8 cellular contexts compared by ENCODE assay signal in the genomic region with DNA sequence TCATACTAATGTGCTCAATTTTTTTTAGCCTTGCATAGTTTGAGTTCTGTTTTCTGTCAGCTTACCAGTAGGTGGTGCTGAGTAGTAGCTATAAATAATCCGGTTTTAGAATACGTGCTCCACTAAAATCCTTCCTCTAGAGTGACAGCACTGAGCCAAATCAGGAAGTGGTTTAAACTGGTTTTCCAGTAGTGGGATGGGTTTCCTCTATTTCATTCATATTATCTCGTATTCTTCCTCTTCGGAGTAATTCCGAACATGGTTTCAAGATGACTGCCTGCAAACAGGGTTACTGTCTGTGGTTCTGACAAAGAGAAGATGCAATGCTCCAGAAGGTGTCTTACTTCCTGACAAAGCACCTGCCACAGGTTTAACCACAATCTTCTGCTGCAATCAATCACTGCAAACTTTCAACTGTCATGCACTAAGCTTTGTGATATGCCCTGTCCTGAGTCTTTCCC.
DNase-seq lines count a peak whose midpoint lies in the region; ATAC-seq and TF ChIP-seq lines count a peak whose summit lies in the region.

No MANE protein-coding gene starts in this region.

- H3K4me3 ChIP-seq in WERI-Rb-1 (ENCODE audit: low read depth, low read length) (no peak overlapping the region), retinal pigment epithelial cell (ENCODE audit: low read length) (no peak overlapping the region), dorsolateral prefrontal cortex (no peak overlapping the region)

- TF ChIP-seq CTCF in GM10266 (IDR thresholded peaks at IDR 0.05; ENCODE audit: control insufficient read depth, insufficient read depth, low read depth, missing control alignments) = peak; percentile 61
- peak; percentile 55; the same call in 1 of the 2 replicates for TF ChIP-seq CTCF in WERI-Rb-1 (IDR thresholded peaks at IDR 0.05; ENCODE audit: low read depth, low read length)
- peak; percentile 72 for TF ChIP-seq CTCF in retinal pigment epithelial cell (conservative IDR thresholded peaks at IDR 0.05; ENCODE audit: low read depth, low read length)
- TF ChIP-seq CTCF in dorsolateral prefrontal cortex (IDR thresholded peaks at IDR 0.05 in 54 of 56, conservative IDR thresholded peaks at IDR 0.05 in 2 of 56; ENCODE audit: low read depth in 1 of 56, partially characterized antibody in 56 of 56) = peak in 15 of 56 donors; percentile 7 to 27 (median 15)

- DNase-seq in GM10266 (ENCODE audit: extremely low spot score) = peak; percentile 7
- peak; percentile 31 for DNase-seq in LHCN-M2 (ENCODE audit: low read depth)
- no peak for DNase-seq in WERI-Rb-1
- peak; percentile 4 for DNase-seq in retinal pigment epithelial cell (ENCODE audit: low read depth)
- no peak for DNase-seq in dorsolateral prefrontal cortex
- DNase-seq in activated CD4-positive, alpha-beta T cell treated with anti-CD3 and anti-CD28 coated beads, Interleukin-2, amount 50 U/mL, for 1 hour = no peak
- DNase-seq in RPMI8226 = no peak

- no peaks in the 10 kb centered on the region for H3K36me3 ChIP-seq in WERI-Rb-1

- H3K9me3 ChIP-seq in WERI-Rb-1 (ENCODE audit: severe bottlenecking) = no peaks in the 10 kb centered on the region

- intact Hi-C loops in dorsolateral prefrontal cortex (cut with DNase I) = no loop called here

- H3K27me3 ChIP-seq in WERI-Rb-1 (ENCODE audit: insufficient read depth, low read depth, severe bottlenecking) = peaks cover 5% of the 10 kb centered on the region
- H3K27me3 ChIP-seq in dorsolateral prefrontal cortex = peaks cover 0 to 6% (median 0%) of the 10 kb centered on the region in 45 donors

- peak; percentile 64 for ATAC-seq in GM21717 (IDR thresholded peaks at IDR 0.05; ENCODE audit: unreplicated experiment)

- H3K27ac ChIP-seq in WERI-Rb-1 (no peak overlapping the region), dorsolateral prefrontal cortex (no peak overlapping the region)

Comparison
In these comparisons a context has a peak if more than half of its experiments do, and no peak if none do; other contexts are left out.
1. DNase-seq: peak in GM10266 (single experiment), LHCN-M2 (single experiment) and retinal pigment epithelial cell (single experiment); none in WERI-Rb-1 (single experiment), dorsolateral prefrontal cortex (0 of 10), activated CD4-positive, alpha-beta T cell treated with anti-CD3 and anti-CD28 coated beads, Interleukin-2, amount 50 U/mL, for 1 hour (single experiment) and RPMI8226 (single experiment).